In the genomic region with DNA sequence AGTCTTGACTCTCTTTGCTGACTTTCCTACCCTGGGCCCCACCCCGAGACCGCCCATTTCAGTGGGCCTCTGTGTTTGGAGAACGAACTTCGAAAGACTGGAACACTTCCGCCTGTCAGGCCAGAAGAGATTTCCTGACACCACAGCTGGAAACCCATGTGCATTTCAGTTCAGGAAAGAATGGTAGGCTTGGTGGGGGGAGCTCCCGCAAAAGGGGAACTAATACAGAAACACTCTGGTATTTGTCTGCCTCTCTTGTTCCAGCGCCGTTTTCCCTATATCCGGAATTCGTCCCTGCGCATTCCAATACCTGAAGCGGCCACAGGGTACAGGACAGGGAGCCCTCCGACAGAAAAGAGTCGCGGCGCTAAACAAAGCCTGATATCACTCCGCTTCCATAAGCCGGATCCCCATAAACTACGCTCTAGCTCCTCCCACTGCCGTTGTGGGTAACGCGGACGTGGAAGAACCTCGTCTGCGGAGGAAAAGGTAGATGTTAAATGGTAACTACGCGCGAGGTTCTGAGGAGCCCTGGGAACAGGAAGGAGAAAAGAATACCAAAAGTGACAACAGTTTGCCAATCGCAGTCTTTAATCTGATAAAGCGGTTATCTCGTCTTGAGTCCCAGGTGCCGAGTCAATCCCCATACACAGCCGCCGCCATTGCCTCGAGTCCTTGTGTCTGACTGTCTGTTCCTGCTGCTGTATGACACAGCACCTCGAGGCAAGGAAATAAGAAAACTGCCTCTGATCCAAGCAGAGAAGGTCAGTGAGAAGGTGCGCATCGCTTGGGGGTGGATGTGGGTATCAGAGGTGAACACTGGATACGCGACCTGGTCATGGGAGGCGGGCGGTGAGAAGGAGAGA, we compare ENCODE assay signal across 1 cellular context.
TF ChIP-seq lines count a peak whose summit lies in the region.

A gene (plus strand): TSS at position 432 of the 866 bp plus-strand sequence. CDS start 2,627 bp downstream, outside the sequence.

TF ChIP-seq in HepG2, 621 proteins besides CTCF, POLR2A, EP300 and RAD21 (continued from another document and continues in another):
- TF ChIP-seq RFX3 (CRISPR knock-in tag; IDR thresholded peaks at IDR 0.05), result no peak
- TF ChIP-seq, protein P1, sequence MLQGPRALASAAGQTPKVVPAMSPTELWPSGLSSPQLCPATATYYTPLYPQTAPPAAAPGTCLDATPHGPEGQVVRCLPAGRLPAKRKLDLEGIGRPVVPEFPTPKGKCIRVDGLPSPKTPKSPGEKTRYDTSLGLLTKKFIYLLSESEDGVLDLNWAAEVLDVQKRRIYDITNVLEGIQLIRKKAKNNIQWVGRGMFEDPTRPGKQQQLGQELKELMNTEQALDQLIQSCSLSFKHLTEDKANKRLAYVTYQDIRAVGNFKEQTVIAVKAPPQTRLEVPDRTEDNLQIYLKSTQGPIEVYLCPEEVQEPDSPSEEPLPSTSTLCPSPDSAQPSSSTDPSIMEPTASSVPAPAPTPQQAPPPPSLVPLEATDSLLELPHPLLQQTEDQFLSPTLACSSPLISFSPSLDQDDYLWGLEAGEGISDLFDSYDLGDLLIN (CRISPR knock-in tag; IDR thresholded peaks at IDR 0.05; ENCODE audit: borderline replicate concordance), result no peak
- TF ChIP-seq HDAC6 (IDR thresholded peaks at IDR 0.05; ENCODE audit: low read depth, low read length), result no peak
- no peak for TF ChIP-seq ZKSCAN5 (CRISPR knock-in tag; IDR thresholded peaks at IDR 0.05)
- TF ChIP-seq, protein P2, sequence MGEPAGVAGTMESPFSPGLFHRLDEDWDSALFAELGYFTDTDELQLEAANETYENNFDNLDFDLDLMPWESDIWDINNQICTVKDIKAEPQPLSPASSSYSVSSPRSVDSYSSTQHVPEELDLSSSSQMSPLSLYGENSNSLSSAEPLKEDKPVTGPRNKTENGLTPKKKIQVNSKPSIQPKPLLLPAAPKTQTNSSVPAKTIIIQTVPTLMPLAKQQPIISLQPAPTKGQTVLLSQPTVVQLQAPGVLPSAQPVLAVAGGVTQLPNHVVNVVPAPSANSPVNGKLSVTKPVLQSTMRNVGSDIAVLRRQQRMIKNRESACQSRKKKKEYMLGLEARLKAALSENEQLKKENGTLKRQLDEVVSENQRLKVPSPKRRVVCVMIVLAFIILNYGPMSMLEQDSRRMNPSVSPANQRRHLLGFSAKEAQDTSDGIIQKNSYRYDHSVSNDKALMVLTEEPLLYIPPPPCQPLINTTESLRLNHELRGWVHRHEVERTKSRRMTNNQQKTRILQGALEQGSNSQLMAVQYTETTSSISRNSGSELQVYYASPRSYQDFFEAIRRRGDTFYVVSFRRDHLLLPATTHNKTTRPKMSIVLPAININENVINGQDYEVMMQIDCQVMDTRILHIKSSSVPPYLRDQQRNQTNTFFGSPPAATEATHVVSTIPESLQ (CRISPR knock-in tag; conservative IDR thresholded peaks at IDR 0.05), result no peak
- TF ChIP-seq, protein P3, sequence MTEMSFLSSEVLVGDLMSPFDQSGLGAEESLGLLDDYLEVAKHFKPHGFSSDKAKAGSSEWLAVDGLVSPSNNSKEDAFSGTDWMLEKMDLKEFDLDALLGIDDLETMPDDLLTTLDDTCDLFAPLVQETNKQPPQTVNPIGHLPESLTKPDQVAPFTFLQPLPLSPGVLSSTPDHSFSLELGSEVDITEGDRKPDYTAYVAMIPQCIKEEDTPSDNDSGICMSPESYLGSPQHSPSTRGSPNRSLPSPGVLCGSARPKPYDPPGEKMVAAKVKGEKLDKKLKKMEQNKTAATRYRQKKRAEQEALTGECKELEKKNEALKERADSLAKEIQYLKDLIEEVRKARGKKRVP (CRISPR knock-in tag; IDR thresholded peaks at IDR 0.05), result no peak
- no peak for TF ChIP-seq ZNF552 (CRISPR knock-in tag; IDR thresholded peaks at IDR 0.05; ENCODE audit: borderline replicate concordance)
- TF ChIP-seq ZFP1 (CRISPR knock-in tag; IDR thresholded peaks at IDR 0.05), result 0 out of 2 replicates have a peak, but pooled peaks have one; percentile 40
- TF ChIP-seq, protein P4, sequence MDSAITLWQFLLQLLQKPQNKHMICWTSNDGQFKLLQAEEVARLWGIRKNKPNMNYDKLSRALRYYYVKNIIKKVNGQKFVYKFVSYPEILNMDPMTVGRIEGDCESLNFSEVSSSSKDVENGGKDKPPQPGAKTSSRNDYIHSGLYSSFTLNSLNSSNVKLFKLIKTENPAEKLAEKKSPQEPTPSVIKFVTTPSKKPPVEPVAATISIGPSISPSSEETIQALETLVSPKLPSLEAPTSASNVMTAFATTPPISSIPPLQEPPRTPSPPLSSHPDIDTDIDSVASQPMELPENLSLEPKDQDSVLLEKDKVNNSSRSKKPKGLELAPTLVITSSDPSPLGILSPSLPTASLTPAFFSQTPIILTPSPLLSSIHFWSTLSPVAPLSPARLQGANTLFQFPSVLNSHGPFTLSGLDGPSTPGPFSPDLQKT (CRISPR knock-in tag; IDR thresholded peaks at IDR 0.05; ENCODE audit: borderline replicate concordance), result no peak
- TF ChIP-seq CHCHD3 (CRISPR knock-in tag; IDR thresholded peaks at IDR 0.05), result no peak
- TF ChIP-seq ZNF432 (CRISPR knock-in tag; IDR thresholded peaks at IDR 0.05; ENCODE audit: borderline replicate concordance), result no peak
- TF ChIP-seq, protein P5, sequence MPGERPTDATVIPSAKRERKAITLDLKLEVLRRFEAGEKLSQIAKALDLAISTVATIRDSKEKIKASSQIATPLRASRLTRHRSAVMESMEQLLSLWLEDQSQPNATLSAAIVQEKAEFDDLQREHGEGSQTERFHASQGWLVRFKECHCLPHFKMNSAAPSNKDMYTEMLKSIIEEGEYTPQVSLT (CRISPR knock-in tag; IDR thresholded peaks at IDR 0.05; ENCODE audit: borderline replicate concordance, low read depth), result no peak
- no peak for TF ChIP-seq RELA (CRISPR knock-in tag; IDR thresholded peaks at IDR 0.05)
- no peak for TF ChIP-seq PPARG (CRISPR knock-in tag; conservative IDR thresholded peaks at IDR 0.05)
- TF ChIP-seq HNRNPUL1 (IDR thresholded peaks at IDR 0.05; ENCODE audit: low read depth, low read length), result no peak
- TF ChIP-seq, protein P6, sequence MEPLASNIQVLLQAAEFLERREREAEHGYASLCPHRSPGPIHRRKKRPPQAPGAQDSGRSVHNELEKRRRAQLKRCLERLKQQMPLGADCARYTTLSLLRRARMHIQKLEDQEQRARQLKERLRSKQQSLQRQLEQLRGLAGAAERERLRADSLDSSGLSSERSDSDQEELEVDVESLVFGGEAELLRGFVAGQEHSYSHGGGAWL (CRISPR knock-in tag; IDR thresholded peaks at IDR 0.05), result 0 out of 2 replicates have a peak, but pooled peaks have one; percentile 45
- TF ChIP-seq, protein P7, sequence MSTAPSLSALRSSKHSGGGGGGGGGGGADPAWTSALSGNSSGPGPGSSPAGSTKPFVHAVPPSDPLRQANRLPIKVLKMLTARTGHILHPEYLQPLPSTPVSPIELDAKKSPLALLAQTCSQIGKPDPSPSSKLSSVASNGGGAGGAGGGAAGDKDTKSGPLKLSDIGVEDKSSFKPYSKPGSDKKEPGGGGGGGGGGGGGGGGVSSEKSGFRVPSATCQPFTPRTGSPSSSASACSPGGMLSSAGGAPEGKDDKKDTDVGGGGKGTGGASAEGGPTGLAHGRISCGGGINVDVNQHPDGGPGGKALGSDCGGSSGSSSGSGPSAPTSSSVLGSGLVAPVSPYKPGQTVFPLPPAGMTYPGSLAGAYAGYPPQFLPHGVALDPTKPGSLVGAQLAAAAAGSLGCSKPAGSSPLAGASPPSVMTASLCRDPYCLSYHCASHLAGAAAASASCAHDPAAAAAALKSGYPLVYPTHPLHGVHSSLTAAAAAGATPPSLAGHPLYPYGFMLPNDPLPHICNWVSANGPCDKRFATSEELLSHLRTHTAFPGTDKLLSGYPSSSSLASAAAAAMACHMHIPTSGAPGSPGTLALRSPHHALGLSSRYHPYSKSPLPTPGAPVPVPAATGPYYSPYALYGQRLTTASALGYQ (CRISPR knock-in tag; IDR thresholded peaks at IDR 0.05), result 0 out of 2 replicates have a peak, but pooled peaks have one; percentile 34
- TF ChIP-seq POLR2AphosphoS5 (IDR thresholded peaks at IDR 0.05; ENCODE audit: low read depth, low read length), result peak; percentile 84
- TF ChIP-seq ZNF652 (CRISPR knock-in tag; IDR thresholded peaks at IDR 0.05; ENCODE audit: borderline replicate concordance, low read depth), result no peak
- no peak for TF ChIP-seq NR1H2 (CRISPR knock-in tag; IDR thresholded peaks at IDR 0.05; ENCODE audit: borderline replicate concordance, low read depth)
- TF ChIP-seq NFYB (CRISPR knock-in tag; IDR thresholded peaks at IDR 0.05), result no peak
- TF ChIP-seq, protein P8, sequence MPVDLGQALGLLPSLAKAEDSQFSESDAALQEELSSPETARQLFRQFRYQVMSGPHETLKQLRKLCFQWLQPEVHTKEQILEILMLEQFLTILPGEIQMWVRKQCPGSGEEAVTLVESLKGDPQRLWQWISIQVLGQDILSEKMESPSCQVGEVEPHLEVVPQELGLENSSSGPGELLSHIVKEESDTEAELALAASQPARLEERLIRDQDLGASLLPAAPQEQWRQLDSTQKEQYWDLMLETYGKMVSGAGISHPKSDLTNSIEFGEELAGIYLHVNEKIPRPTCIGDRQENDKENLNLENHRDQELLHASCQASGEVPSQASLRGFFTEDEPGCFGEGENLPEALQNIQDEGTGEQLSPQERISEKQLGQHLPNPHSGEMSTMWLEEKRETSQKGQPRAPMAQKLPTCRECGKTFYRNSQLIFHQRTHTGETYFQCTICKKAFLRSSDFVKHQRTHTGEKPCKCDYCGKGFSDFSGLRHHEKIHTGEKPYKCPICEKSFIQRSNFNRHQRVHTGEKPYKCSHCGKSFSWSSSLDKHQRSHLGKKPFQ (CRISPR knock-in tag; IDR thresholded peaks at IDR 0.05; ENCODE audit: insufficient replicate concordance), result no peak
- no peak for TF ChIP-seq HHEX (CRISPR knock-in tag; IDR thresholded peaks at IDR 0.05)
- no peak for TF ChIP-seq ATRX (CRISPR knock-in tag; IDR thresholded peaks at IDR 0.05; ENCODE audit: borderline replicate concordance)
- TF ChIP-seq SALL2 (CRISPR knock-in tag; IDR thresholded peaks at IDR 0.05), result no peak
- no peak for TF ChIP-seq ZNF614 (CRISPR knock-in tag; IDR thresholded peaks at IDR 0.05; ENCODE audit: borderline replicate concordance)
- no peak for TF ChIP-seq SETDB1 (CRISPR knock-in tag; IDR thresholded peaks at IDR 0.05; ENCODE audit: borderline replicate concordance)
- no peak for TF ChIP-seq ZNF746 (CRISPR knock-in tag; IDR thresholded peaks at IDR 0.05)
- no peak for TF ChIP-seq ZKSCAN1 (IDR thresholded peaks at IDR 0.05; ENCODE audit: low read length)
- TF ChIP-seq, protein P9, sequence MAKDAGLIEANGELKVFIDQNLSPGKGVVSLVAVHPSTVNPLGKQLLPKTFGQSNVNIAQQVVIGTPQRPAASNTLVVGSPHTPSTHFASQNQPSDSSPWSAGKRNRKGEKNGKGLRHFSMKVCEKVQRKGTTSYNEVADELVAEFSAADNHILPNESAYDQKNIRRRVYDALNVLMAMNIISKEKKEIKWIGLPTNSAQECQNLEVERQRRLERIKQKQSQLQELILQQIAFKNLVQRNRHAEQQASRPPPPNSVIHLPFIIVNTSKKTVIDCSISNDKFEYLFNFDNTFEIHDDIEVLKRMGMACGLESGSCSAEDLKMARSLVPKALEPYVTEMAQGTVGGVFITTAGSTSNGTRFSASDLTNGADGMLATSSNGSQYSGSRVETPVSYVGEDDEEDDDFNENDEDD (CRISPR knock-in tag; IDR thresholded peaks at IDR 0.05; ENCODE audit: borderline replicate concordance), result peak; percentile 52; the same call in 1 of the 2 replicates
- TF ChIP-seq PHF8 (CRISPR knock-in tag; IDR thresholded peaks at IDR 0.05), result peak; percentile 74
- TF ChIP-seq, protein P10, sequence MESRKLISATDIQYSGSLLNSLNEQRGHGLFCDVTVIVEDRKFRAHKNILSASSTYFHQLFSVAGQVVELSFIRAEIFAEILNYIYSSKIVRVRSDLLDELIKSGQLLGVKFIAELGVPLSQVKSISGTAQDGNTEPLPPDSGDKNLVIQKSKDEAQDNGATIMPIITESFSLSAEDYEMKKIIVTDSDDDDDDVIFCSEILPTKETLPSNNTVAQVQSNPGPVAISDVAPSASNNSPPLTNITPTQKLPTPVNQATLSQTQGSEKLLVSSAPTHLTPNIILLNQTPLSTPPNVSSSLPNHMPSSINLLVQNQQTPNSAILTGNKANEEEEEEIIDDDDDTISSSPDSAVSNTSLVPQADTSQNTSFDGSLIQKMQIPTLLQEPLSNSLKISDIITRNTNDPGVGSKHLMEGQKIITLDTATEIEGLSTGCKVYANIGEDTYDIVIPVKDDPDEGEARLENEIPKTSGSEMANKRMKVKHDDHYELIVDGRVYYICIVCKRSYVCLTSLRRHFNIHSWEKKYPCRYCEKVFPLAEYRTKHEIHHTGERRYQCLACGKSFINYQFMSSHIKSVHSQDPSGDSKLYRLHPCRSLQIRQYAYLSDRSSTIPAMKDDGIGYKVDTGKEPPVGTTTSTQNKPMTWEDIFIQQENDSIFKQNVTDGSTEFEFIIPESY (CRISPR knock-in tag; IDR thresholded peaks at IDR 0.05), result no peak
- TF ChIP-seq SOX13 (IDR thresholded peaks at IDR 0.05), result no peak
- TF ChIP-seq SOX13 (CRISPR knock-in tag; conservative IDR thresholded peaks at IDR 0.05 in 1 of 2, IDR thresholded peaks at IDR 0.05 in 1 of 2), result no peak; a peak in 1 of 4 replicates
- TF ChIP-seq, protein P11, sequence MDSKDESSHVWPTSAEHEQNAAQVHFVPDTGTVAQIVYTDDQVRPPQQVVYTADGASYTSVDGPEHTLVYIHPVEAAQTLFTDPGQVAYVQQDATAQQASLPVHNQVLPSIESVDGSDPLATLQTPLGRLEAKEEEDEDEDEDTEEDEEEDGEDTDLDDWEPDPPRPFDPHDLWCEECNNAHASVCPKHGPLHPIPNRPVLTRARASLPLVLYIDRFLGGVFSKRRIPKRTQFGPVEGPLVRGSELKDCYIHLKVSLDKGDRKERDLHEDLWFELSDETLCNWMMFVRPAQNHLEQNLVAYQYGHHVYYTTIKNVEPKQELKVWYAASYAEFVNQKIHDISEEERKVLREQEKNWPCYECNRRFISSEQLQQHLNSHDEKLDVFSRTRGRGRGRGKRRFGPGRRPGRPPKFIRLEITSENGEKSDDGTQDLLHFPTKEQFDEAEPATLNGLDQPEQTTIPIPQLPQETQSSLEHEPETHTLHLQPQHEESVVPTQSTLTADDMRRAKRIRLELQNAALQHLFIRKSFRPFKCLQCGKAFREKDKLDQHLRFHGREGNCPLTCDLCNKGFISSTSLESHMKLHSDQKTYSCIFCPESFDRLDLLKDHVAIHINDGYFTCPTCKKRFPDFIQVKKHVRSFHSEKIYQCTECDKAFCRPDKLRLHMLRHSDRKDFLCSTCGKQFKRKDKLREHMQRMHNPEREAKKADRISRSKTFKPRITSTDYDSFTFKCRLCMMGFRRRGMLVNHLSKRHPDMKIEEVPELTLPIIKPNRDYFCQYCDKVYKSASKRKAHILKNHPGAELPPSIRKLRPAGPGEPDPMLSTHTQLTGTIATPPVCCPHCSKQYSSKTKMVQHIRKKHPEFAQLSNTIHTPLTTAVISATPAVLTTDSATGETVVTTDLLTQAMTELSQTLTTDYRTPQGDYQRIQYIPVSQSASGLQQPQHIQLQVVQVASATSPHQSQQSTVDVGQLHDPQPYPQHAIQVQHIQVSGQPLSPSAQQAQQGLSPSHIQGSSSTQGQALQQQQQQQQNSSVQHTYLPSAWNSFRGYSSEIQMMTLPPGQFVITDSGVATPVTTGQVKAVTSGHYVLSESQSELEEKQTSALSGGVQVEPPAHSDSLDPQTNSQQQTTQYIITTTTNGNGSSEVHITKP (CRISPR knock-in tag; IDR thresholded peaks at IDR 0.05; ENCODE audit: low read depth), result no peak
- no peak for TF ChIP-seq TCF7L2 (IDR thresholded peaks at IDR 0.05; ENCODE audit: low read depth, low read length)
- TF ChIP-seq CHD2 (IDR thresholded peaks at IDR 0.05; ENCODE audit: low read depth, low read length), result peak; percentile 82; the same call in 1 of the 2 replicates
